23 cellular contexts compared by ENCODE assay signal in genomic region chr11:1147792-1148191, GRCh38. TPM values are rescaled to one million over a fixed set of nuclear protein-coding genes. Genes with fewer than 3 reads are reported as not detected.
"Had no signal": no experiment of that assay in that cellular context is flagged by ENCODE, and none has a peak within 500 bp of the region (broad histone marks: within the 10 kb centered on the region; RNA-seq: fewer than 3 reads in every experiment).

No MANE protein-coding gene starts in this region.

- H3K36me3 ChIP-seq: esophagus muscularis mucosa, gastrocnemius medialis, left ventricle myocardium inferior, lower lobe of right lung, neutrophil had no signal

- H3K27ac ChIP-seq: coronary artery, epithelial cell of prostate, esophagus muscularis mucosa, gastrocnemius medialis, left ventricle myocardium inferior, lower lobe of right lung, neutrophil had no signal

- DNase-seq: effector CD4-positive, alpha-beta T cell; gastrocnemius medialis; immature natural killer cell; left cardiac atrium; left ventricle myocardium inferior; lower lobe of right lung; midbrain; right cardiac atrium; small intestine; stimulated activated CD4-positive, alpha-beta T cell treated with anti-CD3 and anti-CD28 coated beads, Interleukin-12 subunit alpha, Interleukin-12 subunit beta, amount 100 ng/mL, for 4 hours; stimulated activated naive CD4-positive, alpha-beta T cell treated with Interleukin-2 at 50 U/mL for 16 hours had no signal

- H3K4me3 Mint-ChIP-seq: immature natural killer cell; memory B cell; natural killer cell treated with Interleukin-12 subunit alpha and Interleukin-12 subunit beta and Interleukin-15 and Interleukin-18, amount 100 ng/mL, for 72 hours; type B pancreatic cell had no signal

- H3K36me3 Mint-ChIP-seq: immature natural killer cell had no signal

- H3K4me1 ChIP-seq: gastrocnemius medialis, lower lobe of right lung had no signal

- H3K27ac Mint-ChIP-seq: immature natural killer cell; memory B cell; natural killer cell treated with Interleukin-12 subunit alpha and Interleukin-12 subunit beta and Interleukin-15 and Interleukin-18, amount 100 ng/mL, for 72 hours; type B pancreatic cell had no signal

- FAIRE-seq: keratinocyte, small intestine had no signal

- H3K9me3 ChIP-seq: gastrocnemius medialis, neutrophil had no signal

- H3K4me3 ChIP-seq: coronary artery, esophagus muscularis mucosa, gastrocnemius medialis, left ventricle myocardium inferior, lower lobe of right lung had no signal

- ATAC-seq: gastrocnemius medialis; left cardiac atrium; lower lobe of right lung; natural killer cell treated with Interleukin-12 subunit alpha and Interleukin-12 subunit beta and Interleukin-15 and Interleukin-18, amount 100 ng/mL, for 72 hours; right cardiac atrium had no signal

RNA-seq across cellular contexts. Expression of gene MUC5AC, which starts 10.0 kb away (rescaled TPM):
- total RNA-seq: chondrocyte; dermis microvascular lymphatic vessel endothelial cell; fibroblast of villous mesenchyme; gastrocnemius medialis; left cardiac atrium; left ventricle myocardium inferior; natural killer cell treated with Interleukin-12 subunit alpha and Interleukin-12 subunit beta and Interleukin-15 and Interleukin-18, amount 100 ng/mL, for 72 hours; osteocyte; right cardiac atrium had no signal
- polyA plus RNA-seq: immature natural killer cell, keratinocyte, right cardiac atrium had no signal
